ENCODE assay signal across 16 cellular contexts in the genomic region with DNA sequence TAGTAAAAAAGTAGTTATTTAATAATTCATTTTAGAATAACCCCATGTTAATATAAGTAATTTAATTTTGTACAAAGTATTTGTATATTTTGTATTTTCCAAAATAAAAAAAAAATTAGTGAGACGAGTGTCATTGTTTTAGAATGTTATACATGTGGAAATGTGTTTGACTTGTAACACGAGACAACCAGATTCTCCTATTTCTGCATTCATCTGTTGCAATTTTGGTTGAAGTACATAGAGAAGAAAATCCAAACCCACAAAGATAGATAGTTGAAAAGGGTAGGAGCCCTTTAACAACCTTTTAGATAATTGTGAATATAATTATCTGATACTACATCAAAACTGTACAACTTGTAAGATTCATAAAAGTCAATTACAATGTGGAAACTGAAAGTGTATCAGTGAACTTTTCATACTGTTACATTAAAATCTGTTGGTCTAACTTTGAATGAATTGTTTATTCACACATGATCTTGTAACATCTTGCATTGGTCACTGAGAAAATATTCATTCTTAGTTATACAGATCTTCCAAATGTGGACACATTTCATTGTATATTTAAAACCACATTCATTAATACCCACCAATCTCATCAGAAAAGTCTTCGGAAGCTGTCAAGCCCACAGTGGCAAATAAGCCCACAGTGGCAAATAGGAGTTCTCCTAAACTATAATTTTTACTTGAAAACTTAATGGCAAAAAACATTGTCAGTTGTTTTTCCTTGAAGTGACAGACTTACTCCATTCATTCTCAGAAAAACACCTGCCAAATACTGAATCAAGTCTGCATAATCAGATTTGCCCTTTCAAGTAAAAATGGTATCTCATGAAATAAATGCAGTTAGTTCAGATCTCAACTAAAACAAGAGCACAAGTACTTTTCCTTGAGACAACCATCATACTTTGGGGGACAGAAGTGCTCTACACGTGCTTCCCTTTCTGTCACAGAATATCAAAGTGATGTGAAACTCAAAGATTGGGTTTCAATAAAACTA. TPM values are rescaled to one million over a fixed set of nuclear protein-coding genes. Genes with fewer than 3 reads are reported as not detected.
DNase-seq lines count a peak whose midpoint lies in the region; ATAC-seq lines count a peak whose summit lies in the region.
"Had no signal": no experiment of that assay in that cellular context is flagged by ENCODE, and none has a peak within 500 bp of the region (broad histone marks: within the 10 kb centered on the region; RNA-seq: fewer than 3 reads in every experiment).

No MANE protein-coding gene starts in this region.

- CTCF ChIA-PET in activated naive CD4-positive, alpha-beta T cell treated with anti-CD3 and anti-CD28 coated beads for 36 hours (lab: Charles Lee) = interaction anchor here (3.0 kb wide), 1 partner anchor 101 kb away, joined by 19 read pairs; the partner anchor contains the start of gene ARMC12
- CTCF ChIA-PET in activated CD4-positive, alpha-beta memory T cell treated with anti-CD3 and anti-CD28 coated beads, Interleukin-2, amount 10 ng/mL, durations not matched to agents 7 days and 5 days (lab: Charles Lee) = interaction anchor here (2.3 kb wide), 1 partner anchor 100 kb away, joined by 11 read pairs; no protein-coding TSS in a partner anchor

- intact Hi-C loops in activated naive CD4-positive, alpha-beta T cell treated with anti-CD3 and anti-CD28 coated beads for 36 hours (cut with micrococcal nuclease) = no loop called here

- H3K27ac Mint-ChIP-seq in activated naive CD4-positive, alpha-beta T cell treated with anti-CD3 and anti-CD28 coated beads for 36 hours = peak overlapping the region; percentile 89
- peak overlapping the region; percentile 3 for H3K27ac Mint-ChIP-seq in activated CD4-positive, alpha-beta memory T cell treated with anti-CD3 and anti-CD28 coated beads, Interleukin-2, amount 10 ng/mL, durations not matched to agents 7 days and 5 days
- H3K27ac Mint-ChIP-seq: activated B cell treated with CpG ODN at 0.5 μM for 24 hours, HFFc6 had no signal

- peak; percentile 55 for ATAC-seq in stimulated activated naive CD8-positive, alpha-beta T cell treated with anti-CD3 and anti-CD28 coated beads, Interleukin-15, Interleukin-2, amounts not matched to agents 100 U/mL and 50 U/mL, for 24 hours
- ATAC-seq: sciatic nerve had no signal

- H3K4me1 Mint-ChIP-seq in activated naive CD4-positive, alpha-beta T cell treated with anti-CD3 and anti-CD28 coated beads for 36 hours (ENCODE audit: low read depth) = peaks cover 55% of the 10 kb centered on the region
- peaks cover 38% of the 10 kb centered on the region for H3K4me1 Mint-ChIP-seq in activated CD4-positive, alpha-beta memory T cell treated with anti-CD3 and anti-CD28 coated beads, Interleukin-2, amount 10 ng/mL, durations not matched to agents 7 days and 5 days
- H3K4me1 Mint-ChIP-seq: activated B cell treated with CpG ODN at 0.5 μM for 24 hours had no signal

- H3K4me3 Mint-ChIP-seq in activated naive CD4-positive, alpha-beta T cell treated with anti-CD3 and anti-CD28 coated beads for 36 hours = no peak overlapping the region
- H3K4me3 Mint-ChIP-seq in activated CD4-positive, alpha-beta memory T cell treated with anti-CD3 and anti-CD28 coated beads, Interleukin-2, amount 10 ng/mL, durations not matched to agents 7 days and 5 days = no peak overlapping the region
- H3K4me3 Mint-ChIP-seq: activated B cell treated with CpG ODN at 0.5 μM for 24 hours, HFFc6 had no signal

- no peak for DNase-seq in activated naive CD4-positive, alpha-beta T cell treated with anti-CD3 and anti-CD28 coated beads for 36 hours
- DNase-seq in activated naive CD4-positive, alpha-beta T cell treated with anti-CD3 and anti-CD28 coated beads, Interleukin-2, amount 50 U/mL, for 16 hours = no peak
- DNase-seq in activated CD4-positive, alpha-beta memory T cell treated with anti-CD3 and anti-CD28 coated beads, Interleukin-2, amount 10 ng/mL, durations not matched to agents 7 days and 5 days = no peak
- DNase-seq in fibroblast of peridontal ligament (ENCODE audit: extremely low read depth) = peak; percentile 54
- DNase-seq in stimulated activated naive CD8-positive, alpha-beta T cell treated with anti-CD3 and anti-CD28 coated beads, Interleukin-15, Interleukin-2, amounts not matched to agents 100 U/mL and 50 U/mL, for 24 hours = no peak
- no peak for DNase-seq in iPS-NIHi11 (ENCODE audit: low spot score)
- DNase-seq in germinal center (ENCODE audit: low spot score) = no peak
- no peak for DNase-seq in SIG-M5 (lab: John Stamatoyannopoulos, UW)
- DNase-seq: activated B cell treated with CpG ODN at 0.5 μM for 24 hours; activated T-cell treated with anti-CD3 and anti-CD28 coated beads for 4 hours; aorta; cerebellar nuclear complex; HFFc6; NCI-H1436; stimulated activated CD4-positive, alpha-beta T cell treated with anti-CD3 and anti-CD28 coated beads, Interleukin-4, amount 100 ng/mL, for 1 hour had no signal

- POLR2A ChIA-PET in activated CD4-positive, alpha-beta memory T cell treated with anti-CD3 and anti-CD28 coated beads, Interleukin-2, amount 10 ng/mL, durations not matched to agents 7 days and 5 days (lab: Charles Lee) = no interaction called here

- H3K27me3 Mint-ChIP-seq in activated naive CD4-positive, alpha-beta T cell treated with anti-CD3 and anti-CD28 coated beads for 36 hours (ENCODE audit: low read depth) = no peaks in the 10 kb centered on the region
- H3K27me3 Mint-ChIP-seq in activated CD4-positive, alpha-beta memory T cell treated with anti-CD3 and anti-CD28 coated beads, Interleukin-2, amount 10 ng/mL, durations not matched to agents 7 days and 5 days = no peaks in the 10 kb centered on the region
- H3K27me3 Mint-ChIP-seq: activated B cell treated with CpG ODN at 0.5 μM for 24 hours had no signal

- no peaks in the 10 kb centered on the region for H3K9me3 Mint-ChIP-seq in activated naive CD4-positive, alpha-beta T cell treated with anti-CD3 and anti-CD28 coated beads for 36 hours
- no peaks in the 10 kb centered on the region for H3K9me3 Mint-ChIP-seq in activated CD4-positive, alpha-beta memory T cell treated with anti-CD3 and anti-CD28 coated beads, Interleukin-2, amount 10 ng/mL, durations not matched to agents 7 days and 5 days
- H3K9me3 Mint-ChIP-seq: activated B cell treated with CpG ODN at 0.5 μM for 24 hours, HFFc6 had no signal

- peaks cover 53% of the 10 kb centered on the region for H3K36me3 Mint-ChIP-seq in activated naive CD4-positive, alpha-beta T cell treated with anti-CD3 and anti-CD28 coated beads for 36 hours (ENCODE audit: low read depth)
- H3K36me3 Mint-ChIP-seq in activated CD4-positive, alpha-beta memory T cell treated with anti-CD3 and anti-CD28 coated beads, Interleukin-2, amount 10 ng/mL, durations not matched to agents 7 days and 5 days (ENCODE audit: low read depth) = peaks cover 44% of the 10 kb centered on the region

RNA-seq across cellular contexts. Expression of gene FKBP5, which starts 52.8 kb away (rescaled TPM):
- 100 to 1,000 TPM; 202 to 208 TPM for total RNA-seq in activated naive CD4-positive, alpha-beta T cell treated with anti-CD3 and anti-CD28 coated beads for 36 hours
- 10 to 100 TPM; 51.1 to 51.5 TPM for total RNA-seq in activated CD4-positive, alpha-beta memory T cell treated with anti-CD3 and anti-CD28 coated beads, Interleukin-2, amount 10 ng/mL, durations not matched to agents 7 days and 5 days
